ENCODE assay signal across 1 cellular context in the genomic region with DNA sequence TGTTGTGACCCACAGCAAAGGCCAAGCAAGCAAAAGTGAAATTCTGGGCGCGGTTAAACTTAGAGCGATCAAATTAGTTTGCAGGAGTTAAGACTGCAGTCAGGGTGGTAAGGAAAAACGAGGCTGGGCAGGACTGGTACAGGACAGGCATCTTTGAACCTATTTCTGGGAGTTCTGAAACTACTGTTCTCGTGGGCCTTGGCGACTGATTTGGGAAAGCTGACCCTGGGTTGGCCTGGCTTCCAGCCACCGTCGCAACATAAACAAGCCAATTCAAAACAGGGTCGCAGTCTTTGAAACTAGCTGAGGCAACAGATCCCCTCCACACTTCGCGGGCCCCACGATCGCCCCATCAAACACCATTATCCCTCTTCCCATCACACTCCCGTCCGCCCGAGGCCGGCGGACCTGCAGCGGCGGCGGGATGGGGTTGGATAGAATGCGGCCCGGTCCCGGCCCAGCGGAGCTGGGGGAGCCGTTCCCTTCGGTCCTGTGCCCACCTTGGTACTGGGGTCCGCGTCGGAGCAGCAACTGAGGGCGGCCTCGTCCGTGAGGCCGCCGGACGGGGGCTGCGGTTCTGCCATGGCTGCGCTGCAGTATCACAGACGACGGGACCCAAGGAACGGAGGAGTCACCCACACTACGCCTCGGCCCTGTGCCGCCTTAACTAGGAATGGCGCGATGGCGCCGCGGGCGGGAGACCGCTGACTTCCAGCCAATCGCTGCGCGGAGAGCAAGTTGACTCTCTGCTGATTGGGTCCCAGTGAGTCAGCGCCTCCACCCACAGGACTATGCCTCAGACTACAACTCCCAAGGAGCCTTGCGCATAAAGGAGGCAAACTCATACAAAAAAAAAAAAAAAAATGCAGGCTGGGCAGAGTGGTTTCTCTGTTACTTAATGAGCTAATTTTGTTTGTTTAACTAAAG.
TF ChIP-seq lines count a peak whose summit lies in the region.

GLO1 (minus strand) TSS at position 675 of the 927 bp plus-strand sequence; CDS start at position 584, 91 bp downstream.

TF ChIP-seq in HepG2, 621 proteins besides CTCF, POLR2A, EP300 and RAD21 (continued from another document and continues in another):
- TF ChIP-seq ARID4A (CRISPR knock-in tag; IDR thresholded peaks at IDR 0.05; ENCODE audit: borderline replicate concordance) (peak; percentile 83; the same call in 1 of the 2 replicates), HDAC1 (CRISPR knock-in tag; IDR thresholded peaks at IDR 0.05) (peak; percentile 44; the same call in 1 of the 2 replicates), PHF5A (CRISPR knock-in tag; IDR thresholded peaks at IDR 0.05; ENCODE audit: low read depth, unreplicated experiment) (peak; percentile 44), TMF1 (CRISPR knock-in tag; IDR thresholded peaks at IDR 0.05; ENCODE audit: low read depth) (peak; percentile 48; the same call in 1 of the 2 replicates), ZNF207 (IDR thresholded peaks at IDR 0.05; ENCODE audit: borderline replicate concordance) (no peak), POLR2G (IDR thresholded peaks at IDR 0.05; ENCODE audit: low read depth, low read length) (peak; percentile 93), ZNF776 (CRISPR knock-in tag; IDR thresholded peaks at IDR 0.05) (peak; percentile 79), ZNF816 (CRISPR knock-in tag; IDR thresholded peaks at IDR 0.05; ENCODE audit: borderline replicate concordance) (no peak), XBP1 (CRISPR knock-in tag; IDR thresholded peaks at IDR 0.05) (no peak), CCAR2 (optimal IDR thresholded peaks at IDR 0.05; ENCODE audit: low read depth, low read length) (peak; percentile 31), SMAD9 (CRISPR knock-in tag; IDR thresholded peaks at IDR 0.05) (no peak), STAT6 (CRISPR knock-in tag; IDR thresholded peaks at IDR 0.05; ENCODE audit: borderline replicate concordance) (peak; percentile 12; the same call in 1 of the 2 replicates), EEA1 (CRISPR knock-in tag; IDR thresholded peaks at IDR 0.05; ENCODE audit: borderline replicate concordance) (no peak; the same call in 1 of the 2 replicates), ZNF558 (CRISPR knock-in tag; IDR thresholded peaks at IDR 0.05; ENCODE audit: borderline replicate concordance) (peak; percentile 53; the same call in 1 of the 2 replicates), TAF15 (IDR thresholded peaks at IDR 0.05; ENCODE audit: low read depth, low read length, poor library complexity, severe bottlenecking) (no peak), MAFG (CRISPR knock-in tag; IDR thresholded peaks at IDR 0.05) (no peak), GLMP (CRISPR knock-in tag; IDR thresholded peaks at IDR 0.05; ENCODE audit: borderline replicate concordance) (no peak), DR1 (CRISPR knock-in tag; IDR thresholded peaks at IDR 0.05) (peak; percentile 80; the same call in 1 of the 2 replicates), ZNF510 (CRISPR knock-in tag; IDR thresholded peaks at IDR 0.05; ENCODE audit: low read depth) (peak; percentile 44; the same call in 1 of the 2 replicates), GATAD1 (CRISPR knock-in tag; IDR thresholded peaks at IDR 0.05) (peak; percentile 69), ZNF20 (CRISPR knock-in tag; IDR thresholded peaks at IDR 0.05) (peak; percentile 78; the same call in 1 of the 2 replicates), KDM3A (CRISPR knock-in tag; IDR thresholded peaks at IDR 0.05; ENCODE audit: low read depth) (peak; percentile 82), ZMAT3 (CRISPR knock-in tag; conservative IDR thresholded peaks at IDR 0.05) (peak; percentile 51; the same call in 1 of the 2 replicates), GATAD2A (CRISPR knock-in tag; IDR thresholded peaks at IDR 0.05) (peak; percentile 62), TOPORS (CRISPR knock-in tag; IDR thresholded peaks at IDR 0.05) (0 out of 2 replicates have a peak, but pooled peaks have one; percentile 60), ZKSCAN8 (CRISPR knock-in tag; IDR thresholded peaks at IDR 0.05; ENCODE audit: borderline replicate concordance) (no peak), RXRB (CRISPR knock-in tag; IDR thresholded peaks at IDR 0.05; ENCODE audit: borderline replicate concordance) (peak; percentile 58; the same call in 1 of the 2 replicates), ZEB1 (IDR thresholded peaks at IDR 0.05; ENCODE audit: insufficient replicate concordance, low read depth) (no peak), ZBTB42 (CRISPR knock-in tag; IDR thresholded peaks at IDR 0.05) (0 out of 2 replicates have a peak, but pooled peaks have one; percentile 60), SPEN (CRISPR knock-in tag; IDR thresholded peaks at IDR 0.05; ENCODE audit: low read depth) (peak; percentile 93), ZBTB26 (CRISPR knock-in tag; IDR thresholded peaks at IDR 0.05; ENCODE audit: borderline replicate concordance) (peak; percentile 65; the same call in 1 of the 2 replicates), ZNF879 (CRISPR knock-in tag; IDR thresholded peaks at IDR 0.05) (peak; percentile 43; the same call in 1 of the 2 replicates), ZNF18 (CRISPR knock-in tag; IDR thresholded peaks at IDR 0.05; ENCODE audit: insufficient replicate concordance) (peak; percentile 85), FOXC1 (CRISPR knock-in tag; IDR thresholded peaks at IDR 0.05; ENCODE audit: borderline replicate concordance) (peak; percentile 73; the same call in 1 of the 2 replicates), HIVEP1 (CRISPR knock-in tag; IDR thresholded peaks at IDR 0.05) (peak; percentile 86), CBX1 (IDR thresholded peaks at IDR 0.05; ENCODE audit: low read depth) (peak; percentile 91), XRCC5 (optimal IDR thresholded peaks at IDR 0.05; ENCODE audit: low read length) (peak; percentile 76), ZFP90 (CRISPR knock-in tag; IDR thresholded peaks at IDR 0.05; ENCODE audit: borderline replicate concordance) (peak; percentile 57; the same call in 1 of the 2 replicates)
- TF ChIP-seq, protein P1, sequence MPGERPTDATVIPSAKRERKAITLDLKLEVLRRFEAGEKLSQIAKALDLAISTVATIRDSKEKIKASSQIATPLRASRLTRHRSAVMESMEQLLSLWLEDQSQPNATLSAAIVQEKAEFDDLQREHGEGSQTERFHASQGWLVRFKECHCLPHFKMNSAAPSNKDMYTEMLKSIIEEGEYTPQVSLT (CRISPR knock-in tag; IDR thresholded peaks at IDR 0.05; ENCODE audit: borderline replicate concordance, low read depth): no peak
- TF ChIP-seq, protein P2, sequence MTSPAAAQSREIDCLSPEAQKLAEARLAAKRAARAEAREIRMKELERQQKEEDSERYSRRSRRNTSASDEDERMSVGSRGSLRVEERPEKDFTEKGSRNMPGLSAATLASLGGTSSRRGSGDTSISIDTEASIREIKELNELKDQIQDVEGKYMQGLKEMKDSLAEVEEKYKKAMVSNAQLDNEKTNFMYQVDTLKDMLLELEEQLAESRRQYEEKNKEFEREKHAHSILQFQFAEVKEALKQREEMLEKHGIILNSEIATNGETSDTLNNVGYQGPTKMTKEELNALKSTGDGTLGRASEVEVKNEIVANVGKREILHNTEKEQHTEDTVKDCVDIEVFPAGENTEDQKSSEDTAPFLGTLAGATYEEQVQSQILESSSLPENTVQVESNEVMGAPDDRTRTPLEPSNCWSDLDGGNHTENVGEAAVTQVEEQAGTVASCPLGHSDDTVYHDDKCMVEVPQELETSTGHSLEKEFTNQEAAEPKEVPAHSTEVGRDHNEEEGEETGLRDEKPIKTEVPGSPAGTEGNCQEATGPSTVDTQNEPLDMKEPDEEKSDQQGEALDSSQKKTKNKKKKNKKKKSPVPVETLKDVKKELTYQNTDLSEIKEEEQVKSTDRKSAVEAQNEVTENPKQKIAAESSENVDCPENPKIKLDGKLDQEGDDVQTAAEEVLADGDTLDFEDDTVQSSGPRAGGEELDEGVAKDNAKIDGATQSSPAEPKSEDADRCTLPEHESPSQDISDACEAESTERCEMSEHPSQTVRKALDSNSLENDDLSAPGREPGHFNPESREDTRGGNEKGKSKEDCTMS (CRISPR knock-in tag; conservative IDR thresholded peaks at IDR 0.05): no peak
- TF ChIP-seq, protein P3, sequence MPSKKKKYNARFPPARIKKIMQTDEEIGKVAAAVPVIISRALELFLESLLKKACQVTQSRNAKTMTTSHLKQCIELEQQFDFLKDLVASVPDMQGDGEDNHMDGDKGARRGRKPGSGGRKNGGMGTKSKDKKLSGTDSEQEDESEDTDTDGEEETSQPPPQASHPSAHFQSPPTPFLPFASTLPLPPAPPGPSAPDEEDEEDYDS (CRISPR knock-in tag; IDR thresholded peaks at IDR 0.05): peak; percentile 96
- TF ChIP-seq, protein P4, sequence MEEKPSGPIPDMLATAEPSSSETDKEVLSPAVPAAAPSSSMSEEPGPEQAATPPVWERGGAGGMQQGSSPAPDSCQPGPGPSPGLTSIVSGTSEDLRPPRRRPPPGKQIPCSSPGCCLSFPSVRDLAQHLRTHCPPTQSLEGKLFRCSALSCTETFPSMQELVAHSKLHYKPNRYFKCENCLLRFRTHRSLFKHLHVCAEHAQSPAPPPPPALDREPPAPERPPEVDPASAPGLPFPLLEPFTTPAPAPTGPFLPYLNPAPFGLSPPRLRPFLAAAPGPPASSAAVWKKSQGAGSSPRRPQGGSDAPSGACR (CRISPR knock-in tag; IDR thresholded peaks at IDR 0.05): peak; percentile 89; the same call in 1 of the 2 replicates
- TF ChIP-seq, protein P5, sequence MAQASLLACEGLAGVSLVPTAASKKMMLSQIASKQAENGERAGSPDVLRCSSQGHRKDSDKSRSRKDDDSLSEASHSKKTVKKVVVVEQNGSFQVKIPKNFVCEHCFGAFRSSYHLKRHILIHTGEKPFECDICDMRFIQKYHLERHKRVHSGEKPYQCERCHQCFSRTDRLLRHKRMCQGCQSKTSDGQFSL (CRISPR knock-in tag; IDR thresholded peaks at IDR 0.05): no peak
